ENCODE assay signal across 10 cellular contexts in genomic region chr17:69223809-69224208, GRCh38. TPM values are rescaled to one million over a fixed set of nuclear protein-coding genes. Genes with fewer than 3 reads are reported as not detected.
DNase-seq lines count a peak whose midpoint lies in the region; ATAC-seq, FAIRE-seq and TF ChIP-seq lines count a peak whose summit lies in the region.
"Had no signal": no experiment of that assay in that cellular context is flagged by ENCODE, and none has a peak within 500 bp of the region (broad histone marks: within the 10 kb centered on the region; RNA-seq: fewer than 3 reads in every experiment).

No MANE protein-coding gene starts in this region.

- intact Hi-C loops in A673 (cut with micrococcal nuclease; ENCODE audit: unreplicated experiment), result no loop called here

- H3K36me3 ChIP-seq in A673 (ENCODE audit: insufficient read depth, low read length, poor library complexity, severe bottlenecking), result no peaks in the 10 kb centered on the region

- in situ Hi-C loops in KBM-7 (cut with MboI; ENCODE audit: low pct_unique_long_range_greater_than_20kb, low sequenced_read_pairs), result no loop called here

- POLR2A ChIA-PET in A673 (lab: Charles Lee; ENCODE audit: low non-redundant PET), result no interaction called here

- TF ChIP-seq CTCF in A673 (conservative IDR thresholded peaks at IDR 0.05; ENCODE audit: low read depth, low read length), result no peak

- CTCF ChIA-PET in A673 (lab: Charles Lee), result no interaction called here

- peak; percentile 70 for FAIRE-seq in GM18507 (lab: Jason Lieb, UNC)

- no peaks in the 10 kb centered on the region for H3K9me3 ChIP-seq in A673 (ENCODE audit: low read depth, low read length, poor library complexity, severe bottlenecking)
- H3K9me3 ChIP-seq: suprapubic skin had no signal

- ATAC-seq in GM21576 (IDR thresholded peaks at IDR 0.05; ENCODE audit: unreplicated experiment) (peak; percentile 94), HG03521 (IDR thresholded peaks at IDR 0.05; ENCODE audit: unreplicated experiment) (peak; percentile 98)

- no peaks in the 10 kb centered on the region for H3K27me3 ChIP-seq in A673 (replicated peaks; ENCODE audit: insufficient read depth, low read depth, low read length, poor library complexity)
- H3K27me3 ChIP-seq: suprapubic skin had no signal

- no peak overlapping the region for H3K4me3 ChIP-seq in A673 (ENCODE audit: low read depth, low read length, poor library complexity, severe bottlenecking)
- H3K4me3 ChIP-seq: SK-N-MC, suprapubic skin had no signal

- DNase-seq in GM18507 (ENCODE audit: extremely low spot score, insufficient read length, low read depth), result peak; percentile 7
- peak; percentile 17 for DNase-seq in kidney tubule cell (ENCODE audit: low spot score)
- no peak for DNase-seq in KBM-7
- DNase-seq in ecto neural progenitor cell (ENCODE audit: low spot score), result no peak
- no peak for DNase-seq in NCI-H82 treated with DMSO at 0.1 percent for 48 hours (lab: John Stamatoyannopoulos, UW; ENCODE audit: unreplicated experiment)
- no peak for DNase-seq in A673 (ENCODE audit: low spot score)

- no TSS peak for BruUV-seq in A673 (replicated peaks; lab: Mats Ljungman, UMichigan)

- no peak overlapping the region for H3K27ac ChIP-seq in A673 (ENCODE audit: low read depth, low read length, poor library complexity, severe bottlenecking)
- H3K27ac ChIP-seq: SK-N-MC, suprapubic skin had no signal

- no peaks in the 10 kb centered on the region for H3K4me1 ChIP-seq in A673 (ENCODE audit: insufficient read depth, low read length, poor library complexity, severe bottlenecking)
- H3K4me1 ChIP-seq: suprapubic skin had no signal

RNA-seq across cellular contexts. Expression of gene ABCA10, which starts 4.8 kb away (rescaled TPM):
- 0.42 and 0.47 TPM in 2 replicates for total RNA-seq in A673 (2021)

Comparison
In these comparisons a context has a peak if more than half of its experiments do, and no peak if none do; other contexts are left out.
1. DNase-seq: peak in GM18507 (single experiment) and kidney tubule cell (single experiment); none in KBM-7 (single experiment), ecto neural progenitor cell (single experiment), NCI-H82 treated with DMSO at 0.1 percent for 48 hours (single experiment) and A673 (single experiment).